10 cellular contexts compared by ENCODE assay signal in genomic region chr10:6737758-6738463, GRCh38.
DNase-seq lines count a peak whose midpoint lies in the region; ATAC-seq lines count a peak whose summit lies in the region.
"Had no signal": no experiment of that assay in that cellular context is flagged by ENCODE, and none has a peak within 500 bp of the region (broad histone marks: within the 10 kb centered on the region; RNA-seq: fewer than 3 reads in every experiment).

No MANE protein-coding gene starts in this region.

- H3K4me3 ChIP-seq in iPS-18a (ENCODE audit: low read length) (peak overlapping the region; percentile 14), skeletal muscle tissue (ENCODE audit: low read length in 3 of 3) (peak overlapping the region; percentile 68 to 85 (median 69))
- H3K4me3 ChIP-seq: HAP-1 had no signal

- ATAC-seq in activated T-helper 17 cell treated with anti-CD3 and anti-CD28 coated beads, Interleukin-2, amount 50 U/mL, for 72 hours (replicated peaks) = peak; percentile 38
- ATAC-seq in HG03354 (IDR thresholded peaks at IDR 0.05; ENCODE audit: poor library complexity, severe bottlenecking, unreplicated experiment) = no peak

- H3K36me3 Mint-ChIP-seq in activated T-helper 17 cell treated with anti-CD3 and anti-CD28 coated beads, Interleukin-2, amount 50 U/mL, for 72 hours (ENCODE audit: low read depth) = no peaks in the 10 kb centered on the region

- H3K9me3 ChIP-seq in iPS-18a (ENCODE audit: control insufficient read depth, low read depth, low read length) (no peaks in the 10 kb centered on the region), skeletal muscle tissue (ENCODE audit: control insufficient read depth in 3 of 3, low read length in 3 of 3) (no peaks in the 10 kb centered on the region)
- H3K9me3 ChIP-seq: HAP-1 had no signal

- DNase-seq in HCEC 1CT = peak; percentile 30
- no peak for DNase-seq in activated effector memory CD4-positive, alpha-beta T cell treated with anti-CD3 and anti-CD28 coated beads, Interleukin-2, amount 50 U/mL, for 16 hours
- DNase-seq in NCI-H146 treated with DMSO at 0.1 percent for 48 hours (lab: John Stamatoyannopoulos, UW; ENCODE audit: unreplicated experiment) = no peak
- DNase-seq: cortex of kidney had no signal

- H3K36me3 ChIP-seq in iPS-18a (ENCODE audit: control insufficient read depth, low read depth, low read length) (no peaks in the 10 kb centered on the region), skeletal muscle tissue (ENCODE audit: control insufficient read depth in 3 of 3, insufficient read depth in 3 of 3, low read length in 3 of 3) (no peaks in the 10 kb centered on the region)
- H3K36me3 ChIP-seq: HAP-1 had no signal

- H3K9me3 Mint-ChIP-seq in activated T-helper 17 cell treated with anti-CD3 and anti-CD28 coated beads, Interleukin-2, amount 50 U/mL, for 72 hours = no peaks in the 10 kb centered on the region

- H3K9ac ChIP-seq in iPS-18a (ENCODE audit: low read length) = no peak overlapping the region
- H3K9ac ChIP-seq in skeletal muscle tissue (ENCODE audit: low read depth in 1 of 3, low read length in 3 of 3) = peak overlapping the region; percentile 45 to 93 (median 75)
- H3K9ac ChIP-seq: KMS-11 had no signal

- peaks cover 31% of the 10 kb centered on the region for H3K27me3 Mint-ChIP-seq in activated T-helper 17 cell treated with anti-CD3 and anti-CD28 coated beads, Interleukin-2, amount 50 U/mL, for 72 hours

- no peak overlapping the region for H3K27ac ChIP-seq in iPS-18a (ENCODE audit: low read length)
- H3K27ac ChIP-seq in skeletal muscle tissue (ENCODE audit: low read depth, low read length) = peak overlapping the region; percentile 89
- H3K27ac ChIP-seq: KMS-11 had no signal

- H3K4me1 ChIP-seq in iPS-18a (ENCODE audit: control insufficient read depth, low read depth, low read length) (peaks cover 26% of the 10 kb centered on the region), skeletal muscle tissue (ENCODE audit: control insufficient read depth in 3 of 3, insufficient read depth in 3 of 3, low read length in 3 of 3) (peaks cover 33 to 43% (median 38%) of the 10 kb centered on the region in 3 donors)

- peak overlapping the region; percentile 17 for H3K4me3 Mint-ChIP-seq in activated T-helper 17 cell treated with anti-CD3 and anti-CD28 coated beads, Interleukin-2, amount 50 U/mL, for 72 hours

- no peaks in the 10 kb centered on the region for H3K4me1 Mint-ChIP-seq in activated T-helper 17 cell treated with anti-CD3 and anti-CD28 coated beads, Interleukin-2, amount 50 U/mL, for 72 hours

- no peak overlapping the region for H3K27ac Mint-ChIP-seq in activated T-helper 17 cell treated with anti-CD3 and anti-CD28 coated beads, Interleukin-2, amount 50 U/mL, for 72 hours

- H3K27me3 ChIP-seq in iPS-18a (ENCODE audit: control insufficient read depth, insufficient read depth, low read length) (no peaks in the 10 kb centered on the region), skeletal muscle tissue (ENCODE audit: control insufficient read depth in 3 of 3, insufficient read depth in 3 of 3, low read length in 3 of 3) (peaks cover 0 to 3% (median 0%) of the 10 kb centered on the region in 3 donors)
